Comparison of ENCODE assay signal across 1 cellular context in genomic region chr9:121499177-121499426, GRCh38.
TF ChIP-seq lines count a peak whose summit lies in the region.

No MANE protein-coding gene starts in this region.

TF ChIP-seq in GM23338, 12 proteins besides CTCF, POLR2A, EP300 and RAD21 (continued from another document):
- TF ChIP-seq, protein P1, sequence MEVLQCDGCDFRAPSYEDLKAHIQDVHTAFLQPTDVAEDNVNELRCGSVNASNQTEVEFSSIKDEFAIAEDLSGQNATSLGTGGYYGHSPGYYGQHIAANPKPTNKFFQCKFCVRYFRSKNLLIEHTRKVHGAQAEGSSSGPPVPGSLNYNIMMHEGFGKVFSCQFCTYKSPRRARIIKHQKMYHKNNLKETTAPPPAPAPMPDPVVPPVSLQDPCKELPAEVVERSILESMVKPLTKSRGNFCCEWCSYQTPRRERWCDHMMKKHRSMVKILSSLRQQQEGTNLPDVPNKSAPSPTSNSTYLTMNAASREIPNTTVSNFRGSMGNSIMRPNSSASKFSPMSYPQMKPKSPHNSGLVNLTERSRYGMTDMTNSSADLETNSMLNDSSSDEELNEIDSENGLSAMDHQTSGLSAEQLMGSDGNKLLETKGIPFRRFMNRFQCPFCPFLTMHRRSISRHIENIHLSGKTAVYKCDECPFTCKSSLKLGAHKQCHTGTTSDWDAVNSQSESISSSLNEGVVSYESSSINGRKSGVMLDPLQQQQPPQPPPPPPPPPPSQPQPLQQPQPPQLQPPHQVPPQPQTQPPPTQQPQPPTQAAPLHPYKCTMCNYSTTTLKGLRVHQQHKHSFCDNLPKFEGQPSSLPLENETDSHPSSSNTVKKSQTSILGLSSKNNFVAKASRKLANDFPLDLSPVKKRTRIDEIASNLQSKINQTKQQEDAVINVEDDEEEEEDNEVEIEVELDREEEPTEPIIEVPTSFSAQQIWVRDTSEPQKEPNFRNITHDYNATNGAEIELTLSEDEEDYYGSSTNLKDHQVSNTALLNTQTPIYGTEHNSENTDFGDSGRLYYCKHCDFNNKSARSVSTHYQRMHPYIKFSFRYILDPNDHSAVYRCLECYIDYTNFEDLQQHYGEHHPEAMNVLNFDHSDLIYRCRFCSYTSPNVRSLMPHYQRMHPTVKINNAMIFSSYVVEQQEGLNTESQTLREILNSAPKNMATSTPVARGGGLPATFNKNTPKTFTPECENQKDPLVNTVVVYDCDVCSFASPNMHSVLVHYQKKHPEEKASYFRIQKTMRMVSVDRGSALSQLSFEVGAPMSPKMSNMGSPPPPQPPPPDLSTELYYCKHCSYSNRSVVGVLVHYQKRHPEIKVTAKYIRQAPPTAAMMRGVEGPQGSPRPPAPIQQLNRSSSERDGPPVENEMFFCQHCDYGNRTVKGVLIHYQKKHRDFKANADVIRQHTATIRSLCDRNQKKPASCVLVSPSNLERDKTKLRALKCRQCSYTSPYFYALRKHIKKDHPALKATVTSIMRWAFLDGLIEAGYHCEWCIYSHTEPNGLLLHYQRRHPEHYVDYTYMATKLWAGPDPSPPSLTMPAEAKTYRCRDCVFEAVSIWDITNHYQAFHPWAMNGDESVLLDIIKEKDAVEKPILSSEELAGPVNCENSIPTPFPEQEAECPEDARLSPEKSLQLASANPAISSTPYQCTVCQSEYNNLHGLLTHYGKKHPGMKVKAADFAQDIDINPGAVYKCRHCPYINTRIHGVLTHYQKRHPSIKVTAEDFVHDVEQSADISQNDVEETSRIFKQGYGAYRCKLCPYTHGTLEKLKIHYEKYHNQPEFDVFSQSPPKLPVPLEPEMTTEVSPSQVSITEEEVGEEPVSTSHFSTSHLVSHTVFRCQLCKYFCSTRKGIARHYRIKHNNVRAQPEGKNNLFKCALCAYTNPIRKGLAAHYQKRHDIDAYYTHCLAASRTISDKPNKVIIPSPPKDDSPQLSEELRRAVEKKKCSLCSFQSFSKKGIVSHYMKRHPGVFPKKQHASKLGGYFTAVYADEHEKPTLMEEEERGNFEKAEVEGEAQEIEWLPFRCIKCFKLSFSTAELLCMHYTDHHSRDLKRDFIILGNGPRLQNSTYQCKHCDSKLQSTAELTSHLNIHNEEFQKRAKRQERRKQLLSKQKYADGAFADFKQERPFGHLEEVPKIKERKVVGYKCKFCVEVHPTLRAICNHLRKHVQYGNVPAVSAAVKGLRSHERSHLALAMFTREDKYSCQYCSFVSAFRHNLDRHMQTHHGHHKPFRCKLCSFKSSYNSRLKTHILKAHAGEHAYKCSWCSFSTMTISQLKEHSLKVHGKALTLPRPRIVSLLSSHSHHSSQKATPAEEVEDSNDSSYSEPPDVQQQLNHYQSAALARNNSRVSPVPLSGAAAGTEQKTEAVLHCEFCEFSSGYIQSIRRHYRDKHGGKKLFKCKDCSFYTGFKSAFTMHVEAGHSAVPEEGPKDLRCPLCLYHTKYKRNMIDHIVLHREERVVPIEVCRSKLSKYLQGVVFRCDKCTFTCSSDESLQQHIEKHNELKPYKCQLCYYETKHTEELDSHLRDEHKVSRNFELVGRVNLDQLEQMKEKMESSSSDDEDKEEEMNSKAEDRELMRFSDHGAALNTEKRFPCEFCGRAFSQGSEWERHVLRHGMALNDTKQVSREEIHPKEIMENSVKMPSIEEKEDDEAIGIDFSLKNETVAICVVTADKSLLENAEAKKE (CRISPR knock-in tag; IDR thresholded peaks at IDR 0.05), result no peak
